Comparison of ENCODE assay signal across 1 cellular context in the genomic region with DNA sequence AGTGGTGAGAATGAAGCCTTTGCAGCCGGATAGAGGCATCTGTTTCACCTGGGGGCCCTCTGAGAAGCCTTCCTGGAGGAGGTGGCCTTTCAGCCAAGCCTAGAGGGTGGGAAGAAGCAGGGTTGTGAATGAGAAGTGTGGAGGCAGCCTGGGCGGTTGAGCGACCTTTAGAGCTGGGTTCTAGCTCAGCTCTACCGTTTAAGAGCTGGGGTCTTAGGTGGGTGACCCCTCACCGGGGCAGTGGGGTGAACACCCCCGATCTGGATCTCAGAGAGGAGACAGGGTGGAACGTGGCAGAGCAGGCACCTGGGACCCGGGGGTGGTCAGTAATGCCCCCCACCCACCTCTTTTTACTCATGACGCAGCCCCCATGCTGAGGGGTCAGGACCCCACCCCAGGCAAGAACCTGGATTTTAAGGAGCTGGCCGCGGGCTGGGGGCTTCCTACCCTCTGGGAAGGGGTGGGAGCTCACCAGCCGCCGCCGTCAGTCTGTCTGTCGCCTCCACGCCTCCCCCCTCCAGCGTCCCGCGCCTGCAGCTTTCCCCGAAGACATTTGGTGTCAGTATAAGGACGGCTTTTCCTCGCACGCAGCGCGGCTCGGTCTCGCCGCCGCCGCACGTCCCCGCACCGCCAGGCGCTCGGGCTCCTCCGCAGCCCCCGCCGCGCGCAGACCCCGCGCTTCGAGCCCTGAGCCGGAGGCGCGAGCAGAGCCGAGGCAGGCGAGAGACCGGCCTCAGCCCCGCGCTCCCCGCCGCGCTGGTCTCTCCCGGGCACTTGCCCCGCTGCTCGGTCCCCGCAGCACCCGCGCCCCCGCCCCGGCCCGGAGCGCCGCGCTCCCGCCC.
A peak's percentile ranks its signal among the peaks of the same experiment; 100 is the strongest.
TF ChIP-seq lines count a peak whose summit lies in the region.

No MANE protein-coding gene starts in this region.

TF ChIP-seq in HepG2, 621 proteins besides CTCF, POLR2A, EP300 and RAD21:
- no peak for TF ChIP-seq MAFK (conservative IDR thresholded peaks at IDR 0.05 in 1 of 2, IDR thresholded peaks at IDR 0.05 in 1 of 2; ENCODE audit: low read length in 2 of 2)
- no peak for TF ChIP-seq BRCA1 (CRISPR knock-in tag; IDR thresholded peaks at IDR 0.05)
- TF ChIP-seq HIVEP1 (CRISPR knock-in tag; IDR thresholded peaks at IDR 0.05): no peak
- TF ChIP-seq ZSCAN22 (CRISPR knock-in tag; IDR thresholded peaks at IDR 0.05): peak; percentile 76; the same call in 1 of the 2 replicates
- TF ChIP-seq ATRX (CRISPR knock-in tag; IDR thresholded peaks at IDR 0.05; ENCODE audit: borderline replicate concordance): no peak
- no peak for TF ChIP-seq ZNF879 (CRISPR knock-in tag; IDR thresholded peaks at IDR 0.05)
- peak; percentile 86 for TF ChIP-seq EZH2 (conservative IDR thresholded peaks at IDR 0.05; ENCODE audit: low read depth, low read length)
- 0 out of 2 replicates have a peak, but pooled peaks have one; percentile 8 for TF ChIP-seq STAG1 (CRISPR knock-in tag; IDR thresholded peaks at IDR 0.05)
